Comparison of ENCODE assay signal across 13 cellular contexts in genomic region chr18:2984703-2985261, GRCh38. TPM values are rescaled to one million over a fixed set of nuclear protein-coding genes. Genes with fewer than 3 reads are reported as not detected.
DNase-seq lines count a peak whose midpoint lies in the region; ATAC-seq, FAIRE-seq and TF ChIP-seq lines count a peak whose summit lies in the region.
"Had no signal": no experiment of that assay in that cellular context is flagged by ENCODE, and none has a peak within 500 bp of the region (broad histone marks: within the 10 kb centered on the region; RNA-seq: fewer than 3 reads in every experiment).

No MANE protein-coding gene starts in this region.

- H3K4me3 Mint-ChIP-seq in CD4-positive, CD25-positive, alpha-beta regulatory T cell = peak overlapping the region in 1 of 4 donors; percentile 30
- peak overlapping the region in 4 of 10 donors; percentile 35 to 63 (median 41) for H3K4me3 Mint-ChIP-seq in naive thymus-derived CD8-positive, alpha-beta T cell

- no peak for TF ChIP-seq CTCF in bronchial epithelial cell (IDR thresholded peaks at IDR 0.05; ENCODE audit: insufficient read depth, low read length, severe bottlenecking)

- DNase-seq in CD4-positive, CD25-positive, alpha-beta regulatory T cell = no peak
- DNase-seq in HuH-7 (ENCODE audit: low spot score) = peak; percentile 33
- peak; percentile 15 for DNase-seq in bronchial epithelial cell (ENCODE audit: low read depth)
- DNase-seq in naive thymus-derived CD8-positive, alpha-beta T cell = no peak
- no peak for DNase-seq in activated gamma-delta T cell (lab: John Stamatoyannopoulos, UW)
- no peak for DNase-seq in posterior vena cava (ENCODE audit: low spot score)
- no peak for DNase-seq in KBM-7
- DNase-seq: activated effector memory CD4-positive, alpha-beta T cell treated with anti-CD3 and anti-CD28 coated beads, Interleukin-2, amount 50 U/mL, for 16 hours; heart left ventricle; NCI-H1105 treated with DMSO at 0.1 percent for 48 hours; NCI-H748 treated with DMSO at 0.1 percent for 48 hours; T-helper 9 cell had no signal

- H3K9me3 Mint-ChIP-seq in CD4-positive, CD25-positive, alpha-beta regulatory T cell = no peaks in the 10 kb centered on the region
- H3K9me3 Mint-ChIP-seq in naive thymus-derived CD8-positive, alpha-beta T cell = no peaks in the 10 kb centered on the region

- H3K9me3 ChIP-seq in CD4-positive, CD25-positive, alpha-beta regulatory T cell (ENCODE audit: control insufficient read depth in 2 of 2, low read length in 2 of 2) = no peaks in the 10 kb centered on the region
- H3K9me3 ChIP-seq: heart left ventricle had no signal

- peak; percentile 18 for FAIRE-seq in bronchial epithelial cell (lab: Jason Lieb, UNC)

- in situ Hi-C loops in KBM-7 (cut with MboI; ENCODE audit: low pct_unique_long_range_greater_than_20kb, low sequenced_read_pairs) = no loop called here

- no peak overlapping the region for H3K27ac ChIP-seq in CD4-positive, CD25-positive, alpha-beta regulatory T cell (ENCODE audit: insufficient read depth, low read length, poor library complexity, severe bottlenecking)
- H3K27ac ChIP-seq: heart left ventricle had no signal

- H3K4me3 ChIP-seq in CD4-positive, CD25-positive, alpha-beta regulatory T cell (ENCODE audit: low read depth, low read length) = no peak overlapping the region
- H3K4me3 ChIP-seq in bronchial epithelial cell (ENCODE audit: low read depth, low read length) = no peak overlapping the region
- H3K4me3 ChIP-seq: heart left ventricle had no signal

- H3K4me1 Mint-ChIP-seq in CD4-positive, CD25-positive, alpha-beta regulatory T cell = peaks cover 21 to 43% (median 41%) of the 10 kb centered on the region in 4 donors
- H3K4me1 Mint-ChIP-seq in naive thymus-derived CD8-positive, alpha-beta T cell = peaks cover 15 to 60% (median 48%) of the 10 kb centered on the region in 4 donors

- no peaks in the 10 kb centered on the region for H3K27me3 Mint-ChIP-seq in CD4-positive, CD25-positive, alpha-beta regulatory T cell
- no peaks in the 10 kb centered on the region for H3K27me3 Mint-ChIP-seq in naive thymus-derived CD8-positive, alpha-beta T cell

- ATAC-seq in CD4-positive, CD25-positive, alpha-beta regulatory T cell (ENCODE audit: low read depth in 2 of 2) = no peak
- no peak for ATAC-seq in naive thymus-derived CD8-positive, alpha-beta T cell
- no peak for ATAC-seq in GM21360 (IDR thresholded peaks at IDR 0.05; ENCODE audit: unreplicated experiment)

- H3K27me3 ChIP-seq in CD4-positive, CD25-positive, alpha-beta regulatory T cell (ENCODE audit: control insufficient read depth, insufficient read depth, low read length) = no peaks in the 10 kb centered on the region
- no peaks in the 10 kb centered on the region for H3K27me3 ChIP-seq in bronchial epithelial cell (ENCODE audit: control insufficient read depth, insufficient read depth, low read length)
- H3K27me3 ChIP-seq: heart left ventricle had no signal

- H3K27ac Mint-ChIP-seq in CD4-positive, CD25-positive, alpha-beta regulatory T cell = peak overlapping the region; percentile 9 to 93 (median 91)
- H3K27ac Mint-ChIP-seq in naive thymus-derived CD8-positive, alpha-beta T cell = peak overlapping the region; percentile 75 to 96 (median 88)

- intact Hi-C loops in posterior vena cava (cut with DNase I) = loop anchor here in 1 of 2 donors (5.0 kb wide), 1 partner anchor 37 kb away; no protein-coding TSS in a partner anchor

- POLR2A ChIA-PET in naive thymus-derived CD8-positive, alpha-beta T cell (lab: Charles Lee) = interaction anchor here (0.6 to 1.6 kb wide), 14 partner anchors 10 to 414 kb away, joined by 3 to 9 read pairs (median 4); no protein-coding TSS in a partner anchor

- H3K36me3 ChIP-seq in CD4-positive, CD25-positive, alpha-beta regulatory T cell (ENCODE audit: control insufficient read depth, insufficient read depth, low read length) = no peaks in the 10 kb centered on the region
- H3K36me3 ChIP-seq in bronchial epithelial cell (ENCODE audit: control insufficient read depth, insufficient read depth, low read length) = no peaks in the 10 kb centered on the region
- H3K36me3 ChIP-seq: heart left ventricle had no signal

- H3K36me3 Mint-ChIP-seq in CD4-positive, CD25-positive, alpha-beta regulatory T cell = no peaks in the 10 kb centered on the region
- peaks cover 0 to 11% (median 0%) of the 10 kb centered on the region in 3 donors for H3K36me3 Mint-ChIP-seq in naive thymus-derived CD8-positive, alpha-beta T cell

- peaks cover 38% of the 10 kb centered on the region for H3K4me1 ChIP-seq in CD4-positive, CD25-positive, alpha-beta regulatory T cell (ENCODE audit: control insufficient read depth, insufficient read depth, low read length, poor library complexity, severe bottlenecking)

RNA-seq across cellular contexts. Expression of gene LPIN2, which starts 28.2 kb away (rescaled TPM):
- total RNA-seq in CD4-positive, CD25-positive, alpha-beta regulatory T cell = 61.2 TPM
- polyA plus RNA-seq in CD4-positive, CD25-positive, alpha-beta regulatory T cell = 10 to 100 TPM; 39.3 to 52.7 (median 44.8) TPM
- total RNA-seq in bronchial epithelial cell (6.0 and 6.3 TPM in 2 replicates), posterior vena cava (10 to 100 TPM; 23.8 to 27.3 TPM)
- 10 to 100 TPM; 57.4 to 59.6 TPM for total RNA-seq in naive thymus-derived CD8-positive, alpha-beta T cell
- polyA plus RNA-seq in naive thymus-derived CD8-positive, alpha-beta T cell = 10 to 100 TPM; 38.6 to 54.9 (median 50.8) TPM

Comparison
In these comparisons a context has a peak if more than half of its experiments do, and no peak if none do; other contexts are left out.
1. DNase-seq: peak in HuH-7 (single experiment) and bronchial epithelial cell (single experiment); none in CD4-positive, CD25-positive, alpha-beta regulatory T cell (0 of 3), naive thymus-derived CD8-positive, alpha-beta T cell (0 of 10), activated gamma-delta T cell (single experiment), posterior vena cava (single experiment) and KBM-7 (single experiment).